28 cellular contexts compared by ENCODE assay signal in genomic region chr2:52347292-52347691, GRCh38.
"Had no signal": no experiment of that assay in that cellular context is flagged by ENCODE, and none has a peak within 500 bp of the region (broad histone marks: within the 10 kb centered on the region; RNA-seq: fewer than 3 reads in every experiment).

No MANE protein-coding gene starts in this region.

- ATAC-seq: effector memory CD8-positive, alpha-beta T cell; esophagus mucosa; foreskin keratinocyte; gastrocnemius medialis; gastroesophageal sphincter; heart left ventricle; heart right ventricle had no signal

- H3K4me3 ChIP-seq: colonic mucosa, coronary artery, dorsolateral prefrontal cortex, esophagus muscularis mucosa, esophagus squamous epithelium, gastrocnemius medialis, gastroesophageal sphincter, heart left ventricle, heart right ventricle had no signal

- H3K36me3 ChIP-seq: colonic mucosa, esophagus muscularis mucosa, esophagus squamous epithelium, gastrocnemius medialis, gastroesophageal sphincter, heart left ventricle, heart right ventricle had no signal

- FAIRE-seq: colon, endometrium, endothelial cell of umbilical vein, frontal cortex had no signal

- DNase-seq: colonic mucosa; cortex of kidney; dermis blood vessel endothelial cell; dorsolateral prefrontal cortex; effector CD4-positive, alpha-beta T cell; effector CD8-positive, alpha-beta T cell; effector memory CD4-positive, alpha-beta T cell; effector memory CD8-positive, alpha-beta T cell; endodermal cell; erythroblast; esophagus squamous epithelium; foreskin fibroblast; foreskin keratinocyte; foreskin melanocyte; gastrocnemius medialis; glutamatergic neuron; head of caudate nucleus; heart left ventricle; heart right ventricle had no signal

- H3K27ac ChIP-seq: colonic mucosa, coronary artery, dorsolateral prefrontal cortex, epithelial cell of prostate, esophagus muscularis mucosa, esophagus squamous epithelium, foreskin keratinocyte, gastrocnemius medialis, gastroesophageal sphincter, heart left ventricle, heart right ventricle had no signal

- H3K4me1 ChIP-seq: colonic mucosa, esophagus muscularis mucosa, esophagus squamous epithelium, foreskin keratinocyte, gastrocnemius medialis, gastroesophageal sphincter, heart left ventricle, heart right ventricle had no signal

- H3K9me3 ChIP-seq: colonic mucosa, esophagus muscularis mucosa, esophagus squamous epithelium, gastrocnemius medialis, gastroesophageal sphincter, heart left ventricle, heart right ventricle had no signal

- H3K27me3 ChIP-seq: colonic mucosa, dorsolateral prefrontal cortex, esophagus muscularis mucosa, esophagus squamous epithelium, foreskin keratinocyte, gastrocnemius medialis, gastroesophageal sphincter, heart left ventricle, heart right ventricle had no signal
